In genomic region chr6:14412026-14412425, GRCh38 we compare ENCODE assay signal across 15 cellular contexts.
A peak's percentile ranks its signal among the peaks of the same experiment; 100 is the strongest.
DNase-seq lines count a peak whose midpoint lies in the region; ATAC-seq, FAIRE-seq and TF ChIP-seq lines count a peak whose summit lies in the region.
"Had no signal": no experiment of that assay in that cellular context is flagged by ENCODE, and none has a peak within 500 bp of the region (broad histone marks: within the 10 kb centered on the region; RNA-seq: fewer than 3 reads in every experiment).

No MANE protein-coding gene starts in this region.

- H3K4me1 ChIP-seq in K562 (replicated peaks in 1 of 2; ENCODE audit: control insufficient read depth in 2 of 2, insufficient read depth in 2 of 2, low read length in 2 of 2) (no peaks in the 10 kb centered on the region), tibial nerve (no peaks in the 10 kb centered on the region), upper lobe of right lung (no peaks in the 10 kb centered on the region), vagina (no peaks in the 10 kb centered on the region)

- no peak overlapping the region for H3K4me2 ChIP-seq in K562 (ENCODE audit: insufficient read depth, low read length)
- H3K4me2 ChIP-seq: KMS-11 had no signal

- in situ Hi-C loops in K562 (cut with MboI): no loop called here

- TF ChIP-seq CTCF in K562 (IDR thresholded peaks at IDR 0.05 in 2 of 3, conservative IDR thresholded peaks at IDR 0.05 in 1 of 3; ENCODE audit: insufficient read depth in 2 of 3, low read depth in 1 of 3, low read length in 3 of 3) (no peak), tibial nerve (IDR thresholded peaks at IDR 0.05) (no peak), upper lobe of right lung (IDR thresholded peaks at IDR 0.05) (no peak), vagina (IDR thresholded peaks at IDR 0.05) (no peak)

- DNase-seq in EH (ENCODE audit: low read depth): peak; percentile 72
- peak; percentile 13 for DNase-seq in HT1080 (ENCODE audit: low read depth)
- DNase-seq in K562 (ENCODE audit: extremely low read depth in 1 of 4, low spot score in 3 of 4): no peak
- DNase-seq in tibial nerve (ENCODE audit: low spot score in 2 of 2): no peak
- DNase-seq in Right ventricle myocardium inferior (ENCODE audit: missing footprints): no peak
- no peak for DNase-seq in upper lobe of right lung
- DNase-seq in vagina (ENCODE audit: extremely low spot score in 2 of 2): no peak
- DNase-seq: C1 segment of cervical spinal cord; Calu3; CD4-positive, alpha-beta T cell; DMS 273 treated with DMSO at 0.1 percent for 48 hours; GDM1; GOT3; H9 had no signal

- H3K9me3 ChIP-seq in K562 (replicated peaks; ENCODE audit: control insufficient read depth, insufficient read depth, low read depth, low read length) (no peaks in the 10 kb centered on the region), tibial nerve (no peaks in the 10 kb centered on the region), upper lobe of right lung (no peaks in the 10 kb centered on the region), vagina (no peaks in the 10 kb centered on the region)

- no peaks in the 10 kb centered on the region for H4K20me1 ChIP-seq in K562 (replicated peaks; ENCODE audit: control insufficient read depth, insufficient read depth, low read length)

- FAIRE-seq in K562 (lab: Jason Lieb, UNC): no peak

- TF ChIP-seq POLR2A in K562 (conservative IDR thresholded peaks at IDR 0.05) (no peak), tibial nerve (IDR thresholded peaks at IDR 0.05) (no peak), vagina (IDR thresholded peaks at IDR 0.05) (no peak)

- H3K27ac ChIP-seq in K562 (ENCODE audit: extremely low read depth, low read depth, low read length) (no peak overlapping the region), tibial nerve (no peak overlapping the region), upper lobe of right lung (no peak overlapping the region), vagina (no peak overlapping the region)
- H3K27ac ChIP-seq: KMS-11 had no signal

- no peaks in the 10 kb centered on the region for H3K27me3 ChIP-seq in K562 (ENCODE audit: control insufficient read depth in 2 of 2, insufficient read depth in 2 of 2, low read length in 2 of 2)
- no peaks in the 10 kb centered on the region for H3K27me3 ChIP-seq in tibial nerve
- no peaks in the 10 kb centered on the region for H3K27me3 ChIP-seq in upper lobe of right lung
- no peaks in the 10 kb centered on the region for H3K27me3 ChIP-seq in vagina

- H3K36me3 ChIP-seq in K562 (ENCODE audit: control insufficient read depth, insufficient read depth, low read length) (no peaks in the 10 kb centered on the region), tibial nerve (no peaks in the 10 kb centered on the region), upper lobe of right lung (no peaks in the 10 kb centered on the region), vagina (no peaks in the 10 kb centered on the region)

- H3K9ac ChIP-seq in K562 (ENCODE audit: insufficient read depth in 1 of 2, low read depth in 2 of 2, low read length in 2 of 2): no peak overlapping the region
- H3K9ac ChIP-seq: KMS-11 had no signal

- TF ChIP-seq EP300 in K562 (IDR thresholded peaks at IDR 0.05; ENCODE audit: low read length): no peak
- no peak for TF ChIP-seq EP300 in tibial nerve (IDR thresholded peaks at IDR 0.05)

- H2AFZ ChIP-seq in K562 (ENCODE audit: low read depth, low read length): no peak overlapping the region

- H3K4me3 ChIP-seq in K562 (no peak overlapping the region), tibial nerve (no peak overlapping the region), upper lobe of right lung (no peak overlapping the region), vagina (no peak overlapping the region)

- 13% methylated on average over 2 of the region's 2 CpGs for WGBS in K562 (ENCODE audit: insufficient coverage, low coverage, missing lambda C conversion rate)
- WGBS in tibial nerve, 2 donors: 64 to 76% methylated on average over 2 of the region's 2 CpGs

- intact Hi-C loops in K562 (cut with micrococcal nuclease) (no loop called here), Right ventricle myocardium inferior (cut with DNase I) (no loop called here), upper lobe of right lung (cut with DNase I) (no loop called here), vagina (cut with DNase I) (no loop called here)

- CTCF ChIA-PET in K562 (lab: Yijun Ruan, JAX; ENCODE audit: low intra/inter-chr PET ratio): no interaction called here

- no peaks in the 10 kb centered on the region for H3K9me1 ChIP-seq in K562 (ENCODE audit: control insufficient read depth, insufficient read depth, low read length)

- no peak for ATAC-seq in K562
- no peak for ATAC-seq in Right ventricle myocardium inferior
- no peak for ATAC-seq in upper lobe of right lung

- no TSS peak for BruUV-seq in K562 (replicated peaks; lab: Mats Ljungman, UMichigan)

- no peaks in the 10 kb centered on the region for H3K79me2 ChIP-seq in K562 (ENCODE audit: control insufficient read depth, insufficient read depth, low read length)

- TF ChIP-seq RAD21 in K562 (CRISPR knock-in tag; conservative IDR thresholded peaks at IDR 0.05 in 1 of 2, IDR thresholded peaks at IDR 0.05 in 1 of 2): no peak

- POLR2A ChIA-PET in K562 (lab: Yijun Ruan, JAX): interaction anchor here (1.1 kb wide), 1 partner anchor 8 kb away, joined by 3 read pairs; no protein-coding TSS in a partner anchor

TF ChIP-seq in K562, 482 proteins besides CTCF, POLR2A, EP300 and RAD21:
- TF ChIP-seq ZNF24 (IDR thresholded peaks at IDR 0.05) (0 out of 2 replicates have a peak, but pooled peaks have one; percentile 39), MYNN (IDR thresholded peaks at IDR 0.05) (no peak), MYNN (CRISPR knock-in tag; IDR thresholded peaks at IDR 0.05) (no peak), BHLHE40 (IDR thresholded peaks at IDR 0.05; ENCODE audit: low read length) (peak; percentile 13; the same call in 1 of the 2 replicates)
TF ChIP-seq in K562: peak in this region for 2.

Comparison
In these comparisons a context has a peak if more than half of its experiments do, and no peak if none do; other contexts are left out.
1. DNase-seq: peak in EH (single experiment) and HT1080 (single experiment); none in K562 (0 of 4), tibial nerve (0 of 2), Right ventricle myocardium inferior (single experiment), upper lobe of right lung (single experiment) and vagina (0 of 2).